10 cellular contexts compared by ENCODE assay signal in genomic region chr3:15982667-15983145, GRCh38.
DNase-seq lines count a peak whose midpoint lies in the region; ATAC-seq and TF ChIP-seq lines count a peak whose summit lies in the region.
"Had no signal": no experiment of that assay in that cellular context is flagged by ENCODE, and none has a peak within 500 bp of the region (broad histone marks: within the 10 kb centered on the region; RNA-seq: fewer than 3 reads in every experiment).

No MANE protein-coding gene starts in this region.

- H3K36me3 ChIP-seq in A673 (ENCODE audit: insufficient read depth, low read length, poor library complexity, severe bottlenecking) (no peaks in the 10 kb centered on the region), breast epithelium (no peaks in the 10 kb centered on the region)
- H3K36me3 ChIP-seq: adrenal gland had no signal

- H3K9me3 ChIP-seq in A673 (ENCODE audit: low read depth, low read length, poor library complexity, severe bottlenecking) (no peaks in the 10 kb centered on the region), breast epithelium (no peaks in the 10 kb centered on the region)

- H3K4me1 ChIP-seq in A673 (ENCODE audit: insufficient read depth, low read length, poor library complexity, severe bottlenecking), result peaks cover 5% of the 10 kb centered on the region
- no peaks in the 10 kb centered on the region for H3K4me1 ChIP-seq in breast epithelium
- H3K4me1 ChIP-seq: adrenal gland, parathyroid adenoma had no signal

- H3K27me3 ChIP-seq in A673 (replicated peaks; ENCODE audit: insufficient read depth, low read depth, low read length, poor library complexity) (no peaks in the 10 kb centered on the region), breast epithelium (no peaks in the 10 kb centered on the region), layer of hippocampus (ENCODE audit: control insufficient read depth, insufficient read depth, low read length) (no peaks in the 10 kb centered on the region)
- H3K27me3 ChIP-seq: adrenal gland had no signal

- intact Hi-C loops in A673 (cut with micrococcal nuclease; ENCODE audit: unreplicated experiment), result no loop called here
- intact Hi-C loops in breast epithelium (cut with DNase I; ENCODE audit: low total_unique reads), result no loop called here

- DNase-seq in A673 (ENCODE audit: low spot score), result peak; percentile 22
- DNase-seq in HT1080 (ENCODE audit: low read depth), result peak; percentile 99
- peak in 1 of 2 donors; percentile 26 for DNase-seq in breast epithelium (ENCODE audit: low spot score in 2 of 2)
- DNase-seq in NCI-H1694 treated with DMSO at 0.1 percent for 48 hours (lab: John Stamatoyannopoulos, UW), result no peak
- DNase-seq in COLO668 (lab: John Stamatoyannopoulos, UW; ENCODE audit: unreplicated experiment), result no peak

- CTCF ChIA-PET in A673 (lab: Charles Lee), result no interaction called here

- TF ChIP-seq POLR2A in breast epithelium (IDR thresholded peaks at IDR 0.05), result no peak

- TF ChIP-seq CTCF in A673 (conservative IDR thresholded peaks at IDR 0.05; ENCODE audit: low read depth, low read length) (no peak), breast epithelium (IDR thresholded peaks at IDR 0.05) (no peak)

- no peak overlapping the region for H3K4me3 ChIP-seq in A673 (ENCODE audit: low read depth, low read length, poor library complexity, severe bottlenecking)
- no peak overlapping the region for H3K4me3 ChIP-seq in breast epithelium
- H3K4me3 ChIP-seq: adrenal gland had no signal

- H3K27ac ChIP-seq in A673 (ENCODE audit: low read depth, low read length, poor library complexity, severe bottlenecking), result no peak overlapping the region
- peak overlapping the region; percentile 63 to 64 for H3K27ac ChIP-seq in breast epithelium
- H3K27ac ChIP-seq in layer of hippocampus (ENCODE audit: low read depth, low read length), result peak overlapping the region; percentile 55
- H3K27ac ChIP-seq: adrenal gland, parathyroid adenoma had no signal

- BruUV-seq in A673 (replicated peaks; lab: Mats Ljungman, UMichigan), result no TSS peak

- no peak for ATAC-seq in GM21447 (IDR thresholded peaks at IDR 0.05; ENCODE audit: unreplicated experiment)
- ATAC-seq in HG03565 (IDR thresholded peaks at IDR 0.05; ENCODE audit: unreplicated experiment), result no peak

- POLR2A ChIA-PET in A673 (lab: Charles Lee; ENCODE audit: low non-redundant PET), result no interaction called here

Comparison
In these comparisons a context has a peak if more than half of its experiments do, and no peak if none do; other contexts are left out.
1. DNase-seq: peak in A673 (single experiment) and HT1080 (single experiment); none in NCI-H1694 treated with DMSO at 0.1 percent for 48 hours (single experiment) and COLO668 (single experiment).